ENCODE assay signal across 10 cellular contexts in the genomic region with DNA sequence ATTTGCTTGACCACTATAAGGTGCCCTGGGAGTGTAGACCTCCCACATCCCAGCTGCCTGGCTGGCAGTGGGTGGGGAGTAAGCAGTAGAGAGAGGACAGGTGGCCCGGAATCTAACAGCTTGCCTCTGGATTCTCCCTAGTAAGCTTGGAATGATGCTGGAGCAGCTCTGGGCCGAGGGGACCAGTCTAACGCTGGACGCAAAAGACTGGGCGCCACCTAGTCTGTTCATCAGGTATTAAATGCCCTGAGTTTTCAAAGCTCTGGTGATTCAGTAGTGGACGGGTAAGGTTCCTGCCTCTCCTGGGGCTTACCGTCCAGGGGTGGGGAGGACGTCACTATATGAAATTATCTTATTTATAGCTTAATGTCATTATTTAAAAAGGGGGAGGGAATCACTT. TPM values are rescaled to one million over a fixed set of nuclear protein-coding genes. Genes with fewer than 3 reads are reported as not detected.
DNase-seq lines count a peak whose midpoint lies in the region; ATAC-seq and TF ChIP-seq lines count a peak whose summit lies in the region.
"Had no signal": no experiment of that assay in that cellular context is flagged by ENCODE, and none has a peak within 500 bp of the region (broad histone marks: within the 10 kb centered on the region; RNA-seq: fewer than 3 reads in every experiment).

No MANE protein-coding gene starts in this region.

- H3K4me1 Mint-ChIP-seq in HFFc6 (ENCODE audit: low read depth) (peaks cover 31% of the 10 kb centered on the region), glutamatergic neuron (ENCODE audit: low read depth, unreplicated experiment) (no peaks in the 10 kb centered on the region)

- in situ Hi-C loops in Panc1 (cut with HindIII; ENCODE audit: low pct_unique_long_range_greater_than_20kb, low sequenced_read_pairs), result no loop called here

- ATAC-seq in Panc1 (peak; percentile 75), GM21381 (IDR thresholded peaks at IDR 0.05; ENCODE audit: unreplicated experiment) (no peak)

- CTCF ChIA-PET in Panc1 (lab: Charles Lee), result no interaction called here

- H3K27me3 ChIP-seq in Panc1 (ENCODE audit: control insufficient read depth, insufficient read depth, low read length) (peaks cover 17% of the 10 kb centered on the region), Peyer's patch (no peaks in the 10 kb centered on the region)

- POLR2A ChIA-PET in Panc1 (lab: Charles Lee), result no interaction called here

- DNase-seq in HFFc6 (no peak), Panc1 (ENCODE audit: low read depth, low spot score) (no peak), glutamatergic neuron (no peak), renal cortical epithelial cell (ENCODE audit: low read depth) (peak; percentile 16), Peyer's patch (no peak)
- no peak for DNase-seq in stimulated activated naive CD4-positive, alpha-beta T cell (lab: John Stamatoyannopoulos, UW)
- DNase-seq: NK-92 treated with Interleukin-12 subunit alpha and Interleukin-12 subunit beta, amount 100 ng/mL, for 24 hours had no signal

- TF ChIP-seq POLR2A in Peyer's patch (IDR thresholded peaks at IDR 0.05), result no peak

- H3K36me3 ChIP-seq in Panc1 (ENCODE audit: control insufficient read depth, insufficient read depth, low read length) (no peaks in the 10 kb centered on the region), Peyer's patch (no peaks in the 10 kb centered on the region)

- H3K9me3 ChIP-seq in Panc1 (ENCODE audit: control insufficient read depth, insufficient read depth, low read depth, low read length) (no peaks in the 10 kb centered on the region), Peyer's patch (no peaks in the 10 kb centered on the region)

- H3K27ac Mint-ChIP-seq in HFFc6 (peak overlapping the region; percentile 56; the same call in 1 of the 2 replicates), glutamatergic neuron (ENCODE audit: unreplicated experiment) (no peak overlapping the region)
- H3K27ac Mint-ChIP-seq: activated T-cell treated with anti-CD3 and anti-CD28 coated beads, Interleukin-2, amount 50 U/mL, for 72 hours had no signal

- H3K36me3 Mint-ChIP-seq in HFFc6 (ENCODE audit: low read depth) (no peaks in the 10 kb centered on the region; the same call in 1 of the 2 replicates), glutamatergic neuron (ENCODE audit: unreplicated experiment) (no peaks in the 10 kb centered on the region)

- H3K4me3 Mint-ChIP-seq in HFFc6, result peak overlapping the region; percentile 78
- H3K4me3 Mint-ChIP-seq in glutamatergic neuron (ENCODE audit: unreplicated experiment), result peak overlapping the region; percentile 66

- peak overlapping the region in 1 of 2 experiments; percentile 29; a peak in 1 of 4 replicates for H3K4me3 ChIP-seq in Panc1 (ENCODE audit: low read depth in 2 of 2, low read length in 2 of 2)
- peak overlapping the region in 1 of 4 donors; percentile 61 for H3K4me3 ChIP-seq in Peyer's patch

- BruUV-seq in Panc1 (replicated peaks; lab: Mats Ljungman, UMichigan), result no TSS peak

- TF ChIP-seq CTCF in HFFc6 (IDR thresholded peaks at IDR 0.05) (no peak; the same call in 1 of the 2 replicates), Panc1 (IDR thresholded peaks at IDR 0.05) (peak; percentile 38), glutamatergic neuron (IDR thresholded peaks at IDR 0.05; ENCODE audit: partially characterized antibody, unreplicated experiment) (no peak), Peyer's patch (IDR thresholded peaks at IDR 0.05) (peak in 1 of 6 experiments; percentile 15)

- H3K27ac ChIP-seq in Panc1 (ENCODE audit: low read length) (no peak overlapping the region), Peyer's patch (no peak overlapping the region)

- H3K27me3 Mint-ChIP-seq in HFFc6 (ENCODE audit: insufficient read depth) (peaks cover 5% of the 10 kb centered on the region), glutamatergic neuron (ENCODE audit: unreplicated experiment) (peaks cover 10% of the 10 kb centered on the region)

- no peaks in the 10 kb centered on the region for H3K4me1 ChIP-seq in Panc1 (ENCODE audit: control insufficient read depth, insufficient read depth, low read length)
- H3K4me1 ChIP-seq in Peyer's patch, result peaks cover 0 to 6% (median 0%) of the 10 kb centered on the region in 4 donors

- H3K9me3 Mint-ChIP-seq in HFFc6, result no peaks in the 10 kb centered on the region
- H3K9me3 Mint-ChIP-seq in glutamatergic neuron (ENCODE audit: unreplicated experiment), result no peaks in the 10 kb centered on the region
- H3K9me3 Mint-ChIP-seq: activated T-cell treated with anti-CD3 and anti-CD28 coated beads, Interleukin-2, amount 50 U/mL, for 72 hours had no signal

- intact Hi-C loops in Panc1 (cut with micrococcal nuclease; ENCODE audit: unreplicated experiment), result no loop called here

RNA-seq across cellular contexts. Expression of a gene that starts 0.6 kb away (rescaled TPM):
- 10 to 100 TPM; 18.3 to 91.5 (median 23.2) TPM for total RNA-seq in HFFc6 (2021; fragmentation: NEBNext Ultra II Directional; extraction: Animal tissue kit (Norgen Biotek cat#: 25700))
- 2.2 TPM for total RNA-seq in Panc1 (2021; ENCODE audit: unreplicated experiment)
- 2.0 TPM for polyA plus RNA-seq in Panc1 (2012; ENCODE audit: insufficient read length)
- total RNA-seq in glutamatergic neuron (ENCODE audit: unreplicated experiment), result 0.69 TPM
- total RNA-seq in renal cortical epithelial cell, result 0.15 and 0.17 TPM in 2 replicates
- 1 to 10 TPM in 3 of 4 donors, not detected in 1; 2.0 to 4.4 (median 3.7) TPM for total RNA-seq in Peyer's patch
- total RNA-seq: activated T-cell treated with anti-CD3 and anti-CD28 coated beads, Interleukin-2, amount 50 U/mL, for 72 hours; right cardiac atrium had no signal
- polyA plus RNA-seq: right cardiac atrium had no signal
